In genomic region chr7:29684787-29685650, GRCh38 we compare ENCODE assay signal across 8 cellular contexts.
DNase-seq lines count a peak whose midpoint lies in the region; ATAC-seq and TF ChIP-seq lines count a peak whose summit lies in the region.

No MANE protein-coding gene starts in this region.

- H3K36me3 ChIP-seq in left lung = no peaks in the 10 kb centered on the region

- ATAC-seq in HG02884 (IDR thresholded peaks at IDR 0.05; ENCODE audit: unreplicated experiment) (peak; percentile 61), left lung (peak; percentile 92)

- H3K27ac ChIP-seq in left lung = peak overlapping the region; percentile 91 to 95

- DNase-seq in NCI-H2107 (lab: John Stamatoyannopoulos, UW) = peak; percentile 48
- no peak for DNase-seq in NCI-H2107 treated with DMSO at 0.1 percent for 48 hours (lab: John Stamatoyannopoulos, UW; ENCODE audit: unreplicated experiment)
- peak; percentile 49 for DNase-seq in NCI-H2171 treated with DMSO at 0.1 percent for 48 hours (lab: John Stamatoyannopoulos, UW)
- DNase-seq in activated CD4-positive, alpha-beta T cell treated with anti-CD3 and anti-CD28 coated beads for 48 hours = peak; percentile 56
- DNase-seq in dermis blood vessel endothelial cell = peak; percentile 79
- DNase-seq in left lung = peak; percentile 80 to 94
- peak; percentile 17 for DNase-seq in stimulated activated CD4-positive, alpha-beta T cell treated with anti-CD3 and anti-CD28 coated beads, Interleukin-2, amount 100 ng/mL, for 4 hours (ENCODE audit: low read depth)

- H3K9me3 ChIP-seq in left lung = no peaks in the 10 kb centered on the region

- no peaks in the 10 kb centered on the region for H3K27me3 ChIP-seq in left lung

- H3K4me3 ChIP-seq in left lung = peak overlapping the region; percentile 71 to 77

- TF ChIP-seq CTCF in left lung (IDR thresholded peaks at IDR 0.05) = no peak

- peaks cover 0 to 15% of the 10 kb centered on the region in 2 donors for H3K4me1 ChIP-seq in left lung

- intact Hi-C loops in left lung (cut with DNase I) = no loop called here
